In genomic region chr16:53090591-53091507, GRCh38 we compare ENCODE assay signal across 8 cellular contexts.
DNase-seq lines count a peak whose midpoint lies in the region; ATAC-seq and TF ChIP-seq lines count a peak whose summit lies in the region.

No MANE protein-coding gene starts in this region.

- CTCF ChIA-PET in GM10248 (lab: Yijun Ruan, JAX), result interaction anchor here (0.8 to 4.1 kb wide), 10 partner anchors 10 to 36 kb away, joined by 3 to 16 read pairs (median 4); partner anchors contain the start of gene CHD9

- TF ChIP-seq CTCF in GM10248 (IDR thresholded peaks at IDR 0.05; ENCODE audit: control extremely low read depth, extremely low read depth, low read depth, missing control alignments), result no peak

- H3K4me3 ChIP-seq in skin epidermis, result peak overlapping the region in 1 of 7 experiments; percentile 11

- ATAC-seq in GM21786 (IDR thresholded peaks at IDR 0.05; ENCODE audit: unreplicated experiment), result peak; percentile 52

- DNase-seq in GM10248 (ENCODE audit: extremely low spot score) (peak; percentile 60), NCI-H1694 (lab: John Stamatoyannopoulos, UW) (peak; percentile 93), brain pericyte (ENCODE audit: low read depth, low spot score) (peak; percentile 96), iris pigment epithelial cell (ENCODE audit: low read depth) (peak; percentile 93), NCI-H2227 (lab: John Stamatoyannopoulos, UW; ENCODE audit: unreplicated experiment) (no peak)
- DNase-seq in central memory CD4-positive, alpha-beta T cell, result no peak

- POLR2A ChIA-PET in GM10248 (lab: Yijun Ruan, JAX), result no interaction called here

- peak overlapping the region in 20 of 21 experiments; percentile 61 to 91 (median 78) for H3K27ac ChIP-seq in skin epidermis

Comparison
In these comparisons a context has a peak if more than half of its experiments do, and no peak if none do; other contexts are left out.
1. DNase-seq: peak in GM10248 (single experiment), NCI-H1694 (single experiment), brain pericyte (single experiment) and iris pigment epithelial cell (single experiment); none in NCI-H2227 (single experiment) and central memory CD4-positive, alpha-beta T cell (single experiment).